ENCODE assay signal across 8 cellular contexts in the genomic region with DNA sequence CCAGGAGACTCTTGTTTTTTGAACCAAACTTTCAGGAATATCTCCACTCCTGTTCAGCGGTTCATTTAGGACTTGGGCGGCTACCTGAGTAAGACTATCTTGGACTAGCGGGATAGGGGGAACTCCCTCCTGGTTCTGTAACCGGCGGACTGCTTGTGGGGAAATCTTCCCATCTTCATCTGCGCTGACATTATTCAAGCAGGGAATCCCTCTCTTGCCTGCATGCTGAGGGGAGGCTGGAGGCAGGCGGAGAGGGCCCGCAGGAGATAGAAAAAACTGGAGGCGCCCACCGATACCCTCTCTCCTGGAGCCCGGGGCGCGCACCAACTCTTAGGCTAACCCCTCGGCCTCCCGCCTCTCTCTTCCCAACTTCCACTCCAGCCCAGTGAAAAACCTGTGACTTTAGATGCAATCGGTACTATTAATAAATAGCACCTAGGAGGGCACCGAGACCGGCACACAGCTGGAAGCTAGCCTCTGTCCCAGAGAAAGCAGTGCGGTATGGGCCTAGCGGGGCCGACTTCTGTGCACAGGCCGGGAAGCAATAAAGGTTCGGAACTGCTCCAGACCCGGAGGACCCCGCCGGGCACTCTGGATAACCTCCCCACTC. TPM values are rescaled to one million over a fixed set of nuclear protein-coding genes. Genes with fewer than 3 reads are reported as not detected.
DNase-seq lines count a peak whose midpoint lies in the region; ATAC-seq, FAIRE-seq and TF ChIP-seq lines count a peak whose summit lies in the region.

No MANE protein-coding gene starts in this region.

- no TSS peak for BruUV-seq in OCI-LY7 (replicated peaks; lab: Mats Ljungman, UMichigan)

- intact Hi-C loops in OCI-LY7 (cut with micrococcal nuclease; ENCODE audit: unreplicated experiment), result no loop called here

- H4K20me1 ChIP-seq in OCI-LY7 (ENCODE audit: insufficient read depth, low read length), result no peaks in the 10 kb centered on the region
- H4K20me1 ChIP-seq in osteoblast (ENCODE audit: insufficient read depth, low read length), result no peaks in the 10 kb centered on the region

- no peaks in the 10 kb centered on the region for H3K9me3 ChIP-seq in OCI-LY7 (ENCODE audit: low read length)
- no peaks in the 10 kb centered on the region for H3K9me3 ChIP-seq in osteoblast (ENCODE audit: low read depth, low read length)

- peak overlapping the region; percentile 3 for H3K4me3 ChIP-seq in OCI-LY7 (ENCODE audit: low read depth, low read length, poor library complexity, severe bottlenecking)
- H3K4me3 ChIP-seq in fibroblast of mammary gland (ENCODE audit: control insufficient read depth, low read depth, low read length), result peak overlapping the region; percentile 56
- H3K4me3 ChIP-seq in osteoblast (ENCODE audit: insufficient read depth, low read length), result peak overlapping the region; percentile 79

- no peak for ATAC-seq in GM21737 (IDR thresholded peaks at IDR 0.05; ENCODE audit: unreplicated experiment)

- H2AFZ ChIP-seq in OCI-LY7 (ENCODE audit: low read length) (no peak overlapping the region), osteoblast (ENCODE audit: low read length) (peak overlapping the region; percentile 58)

- H3K27ac ChIP-seq in C4-2B (peak overlapping the region; percentile 97), OCI-LY7 (ENCODE audit: low read depth, low read length, poor library complexity, severe bottlenecking) (no peak overlapping the region), osteoblast (ENCODE audit: low read depth, low read length) (no peak overlapping the region)

- DNase-seq in OCI-LY7 (ENCODE audit: low spot score) (no peak), fibroblast of mammary gland (ENCODE audit: low read depth) (no peak), osteoblast (ENCODE audit: insufficient read length, low spot score, missing footprints) (peak; percentile 75), D721Med (ENCODE audit: insufficient read length, low spot score) (no peak), NCI-H1417 treated with DMSO at 0.1 percent for 48 hours (lab: John Stamatoyannopoulos, UW) (no peak), cerebellar cortex (ENCODE audit: low spot score) (no peak)

- no peaks in the 10 kb centered on the region for H3K9me2 ChIP-seq in OCI-LY7 (ENCODE audit: insufficient read depth, low read length)

- FAIRE-seq in D721Med (lab: Jason Lieb, UNC), result no peak

- H3K4me2 ChIP-seq in OCI-LY7 (ENCODE audit: low read length) (peak overlapping the region; percentile 27; the same call in 1 of the 2 replicates), osteoblast (ENCODE audit: insufficient read depth, low read length) (peak overlapping the region; percentile 97)

- H3K79me2 ChIP-seq in OCI-LY7 (ENCODE audit: insufficient read depth, low read depth, low read length) (no peaks in the 10 kb centered on the region), osteoblast (ENCODE audit: insufficient read depth, low read length) (peaks cover 33% of the 10 kb centered on the region)

- no peaks in the 10 kb centered on the region for H3K36me3 ChIP-seq in OCI-LY7 (ENCODE audit: insufficient read depth, low read length)
- no peaks in the 10 kb centered on the region for H3K36me3 ChIP-seq in osteoblast (ENCODE audit: insufficient read depth, low read length)

- TF ChIP-seq CTCF in C4-2B (conservative IDR thresholded peaks at IDR 0.05), result no peak
- no peak for TF ChIP-seq CTCF in OCI-LY7 (conservative IDR thresholded peaks at IDR 0.05; ENCODE audit: low read length)
- TF ChIP-seq CTCF in fibroblast of mammary gland (conservative IDR thresholded peaks at IDR 0.05; ENCODE audit: control insufficient read depth, insufficient read depth, low read depth, low read length), result no peak
- no peak for TF ChIP-seq CTCF in osteoblast (IDR thresholded peaks at IDR 0.05; ENCODE audit: extremely low read depth, low read depth, low read length)
- no peak for TF ChIP-seq CTCF in D721Med (IDR thresholded peaks at IDR 0.05; ENCODE audit: insufficient read depth, missing control alignments)

- POLR2A ChIA-PET in OCI-LY7 (lab: Charles Lee), result interaction anchor here (0.6 kb wide), 1 partner anchor 97 kb away, joined by 3 read pairs; no protein-coding TSS in a partner anchor

- H3K4me1 ChIP-seq in OCI-LY7 (ENCODE audit: insufficient read depth, low read length, poor library complexity, severe bottlenecking) (peaks cover 22% of the 10 kb centered on the region), osteoblast (ENCODE audit: insufficient read depth, low read length) (peaks cover 17% of the 10 kb centered on the region)

- H3K27me3 ChIP-seq in osteoblast (ENCODE audit: insufficient read depth, low read length), result peaks cover 13% of the 10 kb centered on the region

- CTCF ChIA-PET in OCI-LY7 (lab: Charles Lee; ENCODE audit: unreplicated experiment), result no interaction called here

RNA-seq across cellular contexts. Expression of gene EFNA5, which starts 1.7 kb away (rescaled TPM):
- 1.1 and 2.1 TPM in 2 replicates for total RNA-seq in OCI-LY7 (2014; rRNA removed; shearing (Covaris generic))
- 3.1 and 3.6 TPM in 2 replicates for total RNA-seq in OCI-LY7 (2022)
- total RNA-seq in osteoblast, result 10.0 and 12.3 TPM in 2 replicates

Comparison
In these comparisons a context has a peak if more than half of its experiments do, and no peak if none do; other contexts are left out.
1. H3K4me3 ChIP-seq: peak in every context shown above with its lines; median percentile 79 in osteoblast; 56 in fibroblast of mammary gland; 3 in OCI-LY7.